In the genomic region with DNA sequence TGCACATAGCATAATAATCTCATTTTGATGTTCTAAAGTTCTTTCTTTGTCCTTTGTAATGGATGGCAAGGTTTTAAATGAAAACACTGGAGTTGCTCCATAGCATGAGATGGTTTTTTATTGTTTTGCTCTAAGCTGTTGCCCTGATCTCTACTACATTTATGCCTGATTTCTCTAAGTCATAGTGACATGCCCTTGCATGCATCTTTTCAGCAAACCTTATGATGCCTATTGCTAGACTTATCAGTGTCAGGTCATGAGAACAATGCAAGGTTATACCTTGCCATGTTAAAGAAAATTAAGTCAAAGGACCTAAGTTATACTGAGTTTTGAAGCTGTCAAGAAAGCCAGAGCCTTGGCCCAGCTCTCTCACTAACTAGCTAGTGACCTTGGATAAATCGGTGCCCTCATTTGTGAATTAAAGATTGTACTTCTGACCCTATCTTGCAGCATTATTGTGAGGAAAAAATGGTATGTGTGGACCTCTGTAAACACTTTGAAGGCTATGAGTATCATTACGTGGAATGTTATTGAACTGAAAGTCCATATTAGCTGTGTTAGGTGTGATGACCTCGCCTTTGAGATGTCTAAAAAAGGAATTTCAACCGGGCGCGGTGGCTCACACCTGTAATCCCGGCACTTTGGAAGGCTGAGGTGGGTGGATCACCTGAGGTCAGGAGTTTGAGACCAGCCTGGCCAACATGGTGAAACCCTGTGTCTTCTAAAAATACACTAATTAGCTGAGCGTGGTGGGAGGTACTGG, we compare ENCODE assay signal across 23 cellular contexts.
A peak's percentile ranks its signal among the peaks of the same experiment; 100 is the strongest.
DNase-seq lines count a peak whose midpoint lies in the region; ATAC-seq, FAIRE-seq and TF ChIP-seq lines count a peak whose summit lies in the region.
"Had no signal": no experiment of that assay in that cellular context is flagged by ENCODE, and none has a peak within 500 bp of the region (broad histone marks: within the 10 kb centered on the region; RNA-seq: fewer than 3 reads in every experiment).

No MANE protein-coding gene starts in this region.

- H3K4me1 ChIP-seq in HCT116 (ENCODE audit: control insufficient read depth in 1 of 2, insufficient read depth in 2 of 2, low read length in 2 of 2) = peaks cover 10 to 34% of the 10 kb centered on the region in 2 experiments
- no peaks in the 10 kb centered on the region for H3K4me1 ChIP-seq in astrocyte (ENCODE audit: insufficient read depth, low read length)
- peaks cover 12% of the 10 kb centered on the region for H3K4me1 ChIP-seq in foreskin keratinocyte
- H3K4me1 ChIP-seq in transverse colon = no peaks in the 10 kb centered on the region
- H3K4me1 ChIP-seq in endodermal cell (ENCODE audit: control insufficient read depth, insufficient read depth, low read length) = no peaks in the 10 kb centered on the region

- H3K4me2 ChIP-seq in HCT116 (ENCODE audit: low read length) (peak overlapping the region; percentile 44), astrocyte (ENCODE audit: low read length) (no peak overlapping the region)
- H3K4me2 ChIP-seq: BLaER1 had no signal

- no peaks in the 10 kb centered on the region for H3K36me3 ChIP-seq in HCT116 (ENCODE audit: control insufficient read depth in 1 of 2, insufficient read depth in 2 of 2, low read length in 2 of 2)
- H3K36me3 ChIP-seq in astrocyte (ENCODE audit: insufficient read depth, low read length) = no peaks in the 10 kb centered on the region
- no peaks in the 10 kb centered on the region for H3K36me3 ChIP-seq in transverse colon
- H3K36me3 ChIP-seq in endodermal cell (ENCODE audit: control insufficient read depth, insufficient read depth, low read length) = no peaks in the 10 kb centered on the region
- H3K36me3 ChIP-seq: BLaER1, MG63 had no signal

- H3K36me3 Mint-ChIP-seq in astrocyte (ENCODE audit: low read depth, unreplicated experiment) = peaks cover 8% of the 10 kb centered on the region
- H3K36me3 Mint-ChIP-seq in endodermal cell (ENCODE audit: low read depth) = no peaks in the 10 kb centered on the region
- H3K36me3 Mint-ChIP-seq: CD4-positive, alpha-beta memory T cell had no signal

- POLR2A ChIA-PET in HCT116 (lab: Charles Lee) = no interaction called here

- TF ChIP-seq EP300 in transverse colon (IDR thresholded peaks at IDR 0.05; ENCODE audit: low read depth) = no peak

- peak; percentile 85 for ATAC-seq in HCT116
- ATAC-seq in foreskin keratinocyte = peak; percentile 67

- H3K9me3 ChIP-seq in HCT116 (ENCODE audit: control insufficient read depth in 1 of 2, insufficient read depth in 1 of 2, low read depth in 1 of 2, low read length in 2 of 2) (no peaks in the 10 kb centered on the region), astrocyte (ENCODE audit: insufficient read depth, low read depth, low read length) (no peaks in the 10 kb centered on the region), transverse colon (no peaks in the 10 kb centered on the region), endodermal cell (ENCODE audit: control insufficient read depth, low read length) (no peaks in the 10 kb centered on the region)
- H3K9me3 ChIP-seq: BLaER1, MG63 had no signal

- in situ Hi-C loops in transverse colon (cut with MboI; ENCODE audit: low pct_ligation_motif_present in 1 of 4, low pct_unique_long_range_greater_than_20kb in 1 of 4, low sequenced_read_pairs in 3 of 4) = no loop called here

- intact Hi-C loops in HCT116 (cut with micrococcal nuclease) = no loop called here
- intact Hi-C loops in transverse colon (cut with DNase I; ENCODE audit: low total_unique reads) = no loop called here

- H3K79me2 ChIP-seq in HCT116 (ENCODE audit: insufficient read depth, low read length) = no peaks in the 10 kb centered on the region
- H3K79me2 ChIP-seq in astrocyte (ENCODE audit: insufficient read depth, low read length) = no peaks in the 10 kb centered on the region

- H3K9me3 Mint-ChIP-seq in astrocyte (ENCODE audit: unreplicated experiment) (peaks cover 6% of the 10 kb centered on the region), endodermal cell (no peaks in the 10 kb centered on the region)
- H3K9me3 Mint-ChIP-seq: CD4-positive, alpha-beta memory T cell had no signal

- BruUV-seq in HCT116 (replicated peaks; lab: Mats Ljungman, UMichigan) = no TSS peak

- H3K4me3 ChIP-seq in HCT116 (replicated peaks in 1 of 2; ENCODE audit: low read depth in 1 of 2, low read length in 2 of 2) = 0 out of 4 replicates have a peak overlapping the region, but pooled peaks of 1 of the 2 experiments have one; percentile 3
- no peak overlapping the region for H3K4me3 ChIP-seq in astrocyte (ENCODE audit: insufficient read depth, low read depth, low read length)
- H3K4me3 ChIP-seq in transverse colon = no peak overlapping the region
- no peak overlapping the region for H3K4me3 ChIP-seq in endodermal cell (ENCODE audit: low read length)
- H3K4me3 ChIP-seq: BLaER1, MG63 had no signal

- H4K20me1 ChIP-seq in HCT116 (ENCODE audit: insufficient read depth) (no peaks in the 10 kb centered on the region), astrocyte (ENCODE audit: insufficient read depth, low read length) (no peaks in the 10 kb centered on the region)
- H4K20me1 ChIP-seq: BLaER1 had no signal

- H2AFZ ChIP-seq in HCT116 (ENCODE audit: low read depth, low read length, poor library complexity, severe bottlenecking) (no peak overlapping the region), astrocyte (ENCODE audit: low read depth, low read length) (no peak overlapping the region)

- H3K4me1 Mint-ChIP-seq in astrocyte (ENCODE audit: low read depth, unreplicated experiment) (peaks cover 34% of the 10 kb centered on the region), endodermal cell (peaks cover 4% of the 10 kb centered on the region)
- H3K4me1 Mint-ChIP-seq: CD4-positive, alpha-beta memory T cell had no signal

- H3K4me3 Mint-ChIP-seq in astrocyte (ENCODE audit: unreplicated experiment) = peak overlapping the region; percentile 40
- H3K4me3 Mint-ChIP-seq in endodermal cell = no peak overlapping the region
- H3K4me3 Mint-ChIP-seq: CD4-positive, alpha-beta memory T cell had no signal

- RAD21 ChIA-PET in HCT116 (lab: Charles Lee; ENCODE audit: low non-redundant PET in 1 of 2, low total read pairs in 2 of 2, uncharacterized antibody in 2 of 2, unreplicated experiment in 2 of 2) = no interaction called here

- CTCF ChIA-PET in HCT116 (lab: Charles Lee) = no interaction called here

- TF ChIP-seq CTCF in HCT116 (IDR thresholded peaks at IDR 0.05 in 2 of 3, conservative IDR thresholded peaks at IDR 0.05 in 1 of 3; ENCODE audit: borderline replicate concordance in 1 of 3, insufficient read depth in 1 of 3, low read depth in 2 of 3, low read length in 2 of 3) (no peak), astrocyte (IDR thresholded peaks at IDR 0.05; ENCODE audit: insufficient read depth, low read depth, low read length) (no peak), foreskin keratinocyte (conservative IDR thresholded peaks at IDR 0.05) (no peak), transverse colon (IDR thresholded peaks at IDR 0.05) (no peak), endodermal cell (conservative IDR thresholded peaks at IDR 0.05) (no peak)

- H3K27me3 Mint-ChIP-seq in astrocyte (ENCODE audit: low read depth, unreplicated experiment) = no peaks in the 10 kb centered on the region
- H3K27me3 Mint-ChIP-seq in endodermal cell (ENCODE audit: insufficient read depth) = no peaks in the 10 kb centered on the region

- H3K27ac Mint-ChIP-seq in astrocyte (ENCODE audit: unreplicated experiment) (no peak overlapping the region), endodermal cell (no peak overlapping the region)
- H3K27ac Mint-ChIP-seq: CD4-positive, alpha-beta memory T cell had no signal

- no peak for TF ChIP-seq POLR2A in HCT116 (IDR thresholded peaks at IDR 0.05; ENCODE audit: borderline replicate concordance, extremely low read depth, insufficient read depth, insufficient read length)
- TF ChIP-seq POLR2A in transverse colon (IDR thresholded peaks at IDR 0.05) = no peak

- H3K9me2 ChIP-seq in HCT116 (ENCODE audit: insufficient read depth) = no peaks in the 10 kb centered on the region

- H3K9ac ChIP-seq in HCT116 (ENCODE audit: low read length) (no peak overlapping the region), astrocyte (ENCODE audit: low read length) (no peak overlapping the region), endodermal cell (ENCODE audit: extremely low read depth, low read length, poor library complexity, severe bottlenecking) (no peak overlapping the region)
- H3K9ac ChIP-seq: BLaER1 had no signal

- WGBS in transverse colon (ENCODE audit: low coverage in 1 of 2), 2 donors = 78 to 84% methylated on average over 8 of the region's 8 CpGs
- 90 to 94% methylated on average over 7 to 8 of the region's 8 CpGs for whole genome bisulfite sequencing in endodermal cell (ENCODE audit: insufficient coverage in 1 of 2, insufficient read length in 1 of 2), 2 experiments

- TF ChIP-seq RAD21 in HCT116 (IDR thresholded peaks at IDR 0.05; ENCODE audit: low read depth) = 0 out of 2 replicates have a peak, but pooled peaks have one; percentile 4

- FAIRE-seq in astrocyte (lab: Jason Lieb, UNC) = no peak

- H3K27me3 ChIP-seq in HCT116 (ENCODE audit: insufficient read depth, low read length) (no peaks in the 10 kb centered on the region), astrocyte (ENCODE audit: insufficient read depth, low read length) (peaks cover 2% of the 10 kb centered on the region), foreskin keratinocyte (no peaks in the 10 kb centered on the region), transverse colon (no peaks in the 10 kb centered on the region), endodermal cell (ENCODE audit: control insufficient read depth, insufficient read depth, low read length, poor library complexity, severe bottlenecking) (no peaks in the 10 kb centered on the region)
- H3K27me3 ChIP-seq: BLaER1, MG63 had no signal

- DNase-seq in HCT116 (ENCODE audit: low read depth, low spot score) = peak; percentile 18
- no peak for DNase-seq in astrocyte (ENCODE audit: low read depth)
- DNase-seq in foreskin keratinocyte = peak; percentile 65 to 84
- peak; percentile 9 for DNase-seq in transverse colon
- DNase-seq in COLO668 (lab: John Stamatoyannopoulos, UW; ENCODE audit: unreplicated experiment) = no peak
- DNase-seq in OCI-M1 (lab: John Stamatoyannopoulos, UW) = no peak
- DNase-seq in endodermal cell = no peak
- no peak for DNase-seq in activated CD8-positive, alpha-beta memory T cell treated with anti-CD3 and anti-CD28 coated beads, Interleukin-2, amount 50 U/mL, for 48 hours
- DNase-seq: ACHN; Calu3; CD4-positive, alpha-beta memory T cell; EL; GF-D8; H7; Karpas-422; MG63; NCI-H1417; NCI-H1694 treated with DMSO at 0.1 percent for 48 hours; NCI-H2081 treated with DMSO at 0.1 percent for 48 hours; NCI-H2171 treated with DMSO at 0.1 percent for 48 hours; NCI-H524 treated with DMSO at 0.1 percent for 48 hours; SHP77 had no signal

- H3K27ac ChIP-seq in HCT116 (ENCODE audit: low read depth, low read length) (no peak overlapping the region; the same call in 1 of the 2 replicates), astrocyte (ENCODE audit: low read depth, low read length) (no peak overlapping the region), foreskin keratinocyte (peak overlapping the region; percentile 1), transverse colon (no peak overlapping the region), endodermal cell (ENCODE audit: low read depth, low read length) (no peak overlapping the region)
- H3K27ac ChIP-seq: BLaER1 had no signal

TF ChIP-seq in HCT116, 20 proteins besides CTCF, POLR2A, EP300 and RAD21 (continues in another document):
- TF ChIP-seq EGR1 (IDR thresholded peaks at IDR 0.05; ENCODE audit: low read depth) (no peak), TCF7L2 (IDR thresholded peaks at IDR 0.05; ENCODE audit: borderline replicate concordance, extremely low read depth, insufficient read depth, insufficient read length) (no peak)

Comparison
In these comparisons a context has a peak if more than half of its experiments do, and no peak if none do; other contexts are left out.
1. DNase-seq: peak in HCT116 (single experiment), foreskin keratinocyte (2 of 2) and transverse colon (single experiment); none in astrocyte (single experiment), COLO668 (single experiment), OCI-M1 (single experiment), endodermal cell (single experiment) and activated CD8-positive, alpha-beta memory T cell treated with anti-CD3 and anti-CD28 coated beads, Interleukin-2, amount 50 U/mL, for 48 hours (single experiment).